14 cellular contexts compared by ENCODE assay signal in genomic region chr10:103850572-103850895, GRCh38. TPM values are rescaled to one million over a fixed set of nuclear protein-coding genes. Genes with fewer than 3 reads are reported as not detected.
DNase-seq lines count a peak whose midpoint lies in the region; ATAC-seq and TF ChIP-seq lines count a peak whose summit lies in the region.
"Had no signal": no experiment of that assay in that cellular context is flagged by ENCODE, and none has a peak within 500 bp of the region (broad histone marks: within the 10 kb centered on the region; RNA-seq: fewer than 3 reads in every experiment).

No MANE protein-coding gene starts in this region.

- H3K9me3 ChIP-seq in Panc1 (ENCODE audit: control insufficient read depth, insufficient read depth, low read depth, low read length) (no peaks in the 10 kb centered on the region), esophagus (ENCODE audit: control insufficient read depth in 2 of 2, insufficient read depth in 1 of 2, low read depth in 1 of 2, low read length in 1 of 2) (no peaks in the 10 kb centered on the region), muscle layer of colon (ENCODE audit: low read length) (no peaks in the 10 kb centered on the region), transverse colon (no peaks in the 10 kb centered on the region), endodermal cell (ENCODE audit: control insufficient read depth, low read length) (no peaks in the 10 kb centered on the region)

- in situ Hi-C loops in Panc1 (cut with HindIII; ENCODE audit: low pct_unique_long_range_greater_than_20kb, low sequenced_read_pairs) (no loop called here), transverse colon (cut with MboI; ENCODE audit: low pct_ligation_motif_present in 1 of 4, low pct_unique_long_range_greater_than_20kb in 1 of 4, low sequenced_read_pairs in 3 of 4) (loop anchor here in 2 of 4 donors (25.0 kb wide), 2 partner anchors 238 to 263 kb away; no protein-coding TSS in a partner anchor)

- H3K4me3 Mint-ChIP-seq in endodermal cell, result no peak overlapping the region
- H3K4me3 Mint-ChIP-seq: activated CD4-positive, alpha-beta memory T cell treated with anti-CD3 and anti-CD28 coated beads, Interleukin-2, amount 10 ng/mL, durations not matched to agents 7 days and 5 days; naive thymus-derived CD4-positive, alpha-beta T cell had no signal

- H3K27ac Mint-ChIP-seq in endodermal cell, result no peak overlapping the region
- H3K27ac Mint-ChIP-seq: activated CD4-positive, alpha-beta memory T cell treated with anti-CD3 and anti-CD28 coated beads, Interleukin-2, amount 10 ng/mL, durations not matched to agents 7 days and 5 days; activated naive CD4-positive, alpha-beta T cell treated with anti-CD3 and anti-CD28 coated beads, Interleukin-2, amount 50 U/mL, for 72 hours; naive thymus-derived CD4-positive, alpha-beta T cell had no signal

- H3K36me3 ChIP-seq in Panc1 (ENCODE audit: control insufficient read depth, insufficient read depth, low read length) (no peaks in the 10 kb centered on the region), esophagus (ENCODE audit: control insufficient read depth in 2 of 2, insufficient read depth in 2 of 2, low read length in 1 of 2) (peaks cover 0 to 4% of the 10 kb centered on the region in 2 donors), muscle layer of colon (ENCODE audit: insufficient read depth, low read length) (no peaks in the 10 kb centered on the region), transverse colon (no peaks in the 10 kb centered on the region), endodermal cell (ENCODE audit: control insufficient read depth, insufficient read depth, low read length) (no peaks in the 10 kb centered on the region)

- peaks cover 37% of the 10 kb centered on the region for H3K4me1 Mint-ChIP-seq in endodermal cell

- BruUV-seq in Panc1 (replicated peaks; lab: Mats Ljungman, UMichigan), result no TSS peak

- H3K27ac ChIP-seq in Panc1 (ENCODE audit: low read length), result peak overlapping the region; percentile 69
- peak overlapping the region; percentile 29 to 54 for H3K27ac ChIP-seq in esophagus (ENCODE audit: low read depth in 2 of 2, low read length in 1 of 2)
- H3K27ac ChIP-seq in muscle layer of colon (ENCODE audit: low read depth, low read length), result peak overlapping the region; percentile 68
- peak overlapping the region; percentile 88 for H3K27ac ChIP-seq in transverse colon
- no peak overlapping the region for H3K27ac ChIP-seq in endodermal cell (ENCODE audit: low read depth, low read length)

- H3K4me3 ChIP-seq in Panc1 (ENCODE audit: low read depth in 2 of 2, low read length in 2 of 2) (peak overlapping the region in 1 of 2 experiments; percentile 30; a peak in 1 of 4 replicates), esophagus (ENCODE audit: low read depth in 1 of 2, low read length in 2 of 2) (no peak overlapping the region), muscle layer of colon (ENCODE audit: low read depth in 1 of 2, low read length in 2 of 2) (peak overlapping the region; percentile 12 to 22), transverse colon (peak overlapping the region in 1 of 4 donors; percentile 1), endodermal cell (ENCODE audit: low read length) (no peak overlapping the region)

- no peak for TF ChIP-seq EP300 in transverse colon (IDR thresholded peaks at IDR 0.05; ENCODE audit: low read depth)

- no peak overlapping the region for H3K9ac ChIP-seq in muscle layer of colon (ENCODE audit: low read length)
- no peak overlapping the region for H3K9ac ChIP-seq in endodermal cell (ENCODE audit: extremely low read depth, low read length, poor library complexity, severe bottlenecking)

- H3K36me3 Mint-ChIP-seq in endodermal cell (ENCODE audit: low read depth), result no peaks in the 10 kb centered on the region
- H3K36me3 Mint-ChIP-seq: activated naive CD4-positive, alpha-beta T cell treated with anti-CD3 and anti-CD28 coated beads, Interleukin-2, amount 50 U/mL, for 72 hours; naive thymus-derived CD4-positive, alpha-beta T cell had no signal

- H3K27me3 Mint-ChIP-seq in endodermal cell (ENCODE audit: insufficient read depth), result peaks cover 11% of the 10 kb centered on the region

- POLR2A ChIA-PET in Panc1 (lab: Charles Lee), result no interaction called here

- TF ChIP-seq CTCF in Panc1 (IDR thresholded peaks at IDR 0.05), result no peak
- TF ChIP-seq CTCF in transverse colon (IDR thresholded peaks at IDR 0.05), result no peak
- TF ChIP-seq CTCF in endodermal cell (conservative IDR thresholded peaks at IDR 0.05), result no peak

- WGBS in esophagus, 2 donors, result 56 to 59% methylated on average over 3 of the region's 3 CpGs
- WGBS in transverse colon (ENCODE audit: low coverage in 1 of 2), 2 donors, result 56% methylated on average over 3 of the region's 3 CpGs
- WGBS in endodermal cell (ENCODE audit: insufficient coverage in 1 of 2, insufficient read length in 1 of 2), 2 experiments, result 87 to 100% methylated on average over 2 to 3 of the region's 3 CpGs

- CTCF ChIA-PET in Panc1 (lab: Charles Lee), result no interaction called here

- intact Hi-C loops in Panc1 (cut with micrococcal nuclease; ENCODE audit: unreplicated experiment), result loop anchor here (10.0 kb wide), 1 partner anchor 86 kb away; no protein-coding TSS in a partner anchor
- intact Hi-C loops in transverse colon (cut with DNase I; ENCODE audit: low total_unique reads), result no loop called here

- no peaks in the 10 kb centered on the region for H3K9me3 Mint-ChIP-seq in endodermal cell
- H3K9me3 Mint-ChIP-seq: activated CD4-positive, alpha-beta memory T cell treated with anti-CD3 and anti-CD28 coated beads, Interleukin-2, amount 10 ng/mL, durations not matched to agents 7 days and 5 days; activated naive CD4-positive, alpha-beta T cell treated with anti-CD3 and anti-CD28 coated beads, Interleukin-2, amount 50 U/mL, for 72 hours had no signal

- ATAC-seq in Panc1, result no peak
- ATAC-seq: activated naive CD4-positive, alpha-beta T cell treated with anti-CD3 and anti-CD28 coated beads, Interleukin-2, amount 50 U/mL, for 72 hours; naive thymus-derived CD4-positive, alpha-beta T cell had no signal

- H3K27me3 ChIP-seq in Panc1 (ENCODE audit: control insufficient read depth, insufficient read depth, low read length) (no peaks in the 10 kb centered on the region), esophagus (ENCODE audit: control insufficient read depth in 1 of 2, insufficient read depth in 2 of 2, low read length in 2 of 2) (no peaks in the 10 kb centered on the region), muscle layer of colon (ENCODE audit: control insufficient read depth in 1 of 2, insufficient read depth in 2 of 2, low read length in 2 of 2) (no peaks in the 10 kb centered on the region), transverse colon (no peaks in the 10 kb centered on the region), endodermal cell (ENCODE audit: control insufficient read depth, insufficient read depth, low read length, poor library complexity, severe bottlenecking) (peaks cover 14% of the 10 kb centered on the region)

- H3K4me1 ChIP-seq in Panc1 (ENCODE audit: control insufficient read depth, insufficient read depth, low read length), result peaks cover 43% of the 10 kb centered on the region
- peaks cover 6 to 30% of the 10 kb centered on the region in 2 donors for H3K4me1 ChIP-seq in esophagus (ENCODE audit: control insufficient read depth in 2 of 2, insufficient read depth in 2 of 2, low read length in 1 of 2)
- H3K4me1 ChIP-seq in muscle layer of colon (ENCODE audit: insufficient read depth, low read length), result peaks cover 57% of the 10 kb centered on the region
- H3K4me1 ChIP-seq in transverse colon, result peaks cover 44 to 83% (median 67%) of the 10 kb centered on the region in 4 donors
- peaks cover 13% of the 10 kb centered on the region for H3K4me1 ChIP-seq in endodermal cell (ENCODE audit: control insufficient read depth, insufficient read depth, low read length)

- TF ChIP-seq POLR2A in transverse colon (IDR thresholded peaks at IDR 0.05), result no peak

- DNase-seq in Panc1 (ENCODE audit: low read depth, low spot score) (no peak), transverse colon (no peak), endodermal cell (no peak), NOMO-1 treated with dmso at 0.1 percent for 144 hours (lab: John Stamatoyannopoulos, UW; ENCODE audit: unreplicated experiment) (no peak), kidney glomerular epithelial cell (lab: John Stamatoyannopoulos, UW) (no peak)
- DNase-seq: activated CD4-positive, alpha-beta memory T cell treated with anti-CD3 and anti-CD28 coated beads, Interleukin-2, amount 10 ng/mL, durations not matched to agents 7 days and 5 days; Calu3; naive thymus-derived CD4-positive, alpha-beta T cell; NCI-H1694 treated with DMSO at 0.1 percent for 48 hours; stimulated activated CD8-positive, alpha-beta memory T cell treated with anti-CD3 and anti-CD28 coated beads, Interleukin-4, amount 100 ng/mL, for 48 hours; T-helper 2 cell had no signal

RNA-seq across cellular contexts. Expression of gene SH3PXD2A, which starts 4.8 kb away (rescaled TPM):
- total RNA-seq in Panc1 (2021; ENCODE audit: unreplicated experiment), result 5.7 TPM
- polyA plus RNA-seq in Panc1 (2012; ENCODE audit: insufficient read length), result 5.5 TPM
- 10 to 100 TPM; 14.9 to 34.2 TPM for polyA plus RNA-seq in esophagus
- 10 to 100 TPM; 26.5 to 56.9 (median 33.3) TPM for total RNA-seq in transverse colon
- 10 to 100 TPM; 15.7 to 22.6 TPM for total RNA-seq in endodermal cell
- 11.5 TPM for polyA plus RNA-seq in endodermal cell (2013, experiment 1 of 2)
- 11.0 TPM for polyA plus RNA-seq in endodermal cell (2013, experiment 2 of 2)

Comparison
In these comparisons a context has a peak if more than half of its experiments do, and no peak if none do; other contexts are left out.
1. H3K4me3 ChIP-seq: peak in muscle layer of colon (2 of 2); none in esophagus (0 of 2) and endodermal cell (single experiment).